1 cellular context compared by ENCODE assay signal in genomic region chr16:24270721-24271120, GRCh38.
TF ChIP-seq lines count a peak whose summit lies in the region.

No MANE protein-coding gene starts in this region.

TF ChIP-seq in GM23338, 12 proteins besides CTCF, POLR2A, EP300 and RAD21:
- TF ChIP-seq ZNF462 (CRISPR knock-in tag; IDR thresholded peaks at IDR 0.05): no peak
- no peak for TF ChIP-seq EZH2phosphoT487 (IDR thresholded peaks at IDR 0.05; ENCODE audit: unreplicated experiment)
- TF ChIP-seq CREB1 (CRISPR knock-in tag; IDR thresholded peaks at IDR 0.05; ENCODE audit: low read depth): no peak
- TF ChIP-seq NANOG (IDR thresholded peaks at IDR 0.05; ENCODE audit: borderline replicate concordance): no peak
- TF ChIP-seq ZNF331 (CRISPR knock-in tag; IDR thresholded peaks at IDR 0.05; ENCODE audit: low read depth): no peak
- no peak for TF ChIP-seq EZH2 (IDR thresholded peaks at IDR 0.05; ENCODE audit: low read depth, unreplicated experiment)
- no peak for TF ChIP-seq REST (IDR thresholded peaks at IDR 0.05; ENCODE audit: unreplicated experiment)
- TF ChIP-seq ZNF114 (CRISPR knock-in tag; IDR thresholded peaks at IDR 0.05): no peak
- TF ChIP-seq POLR2AphosphoS5 (IDR thresholded peaks at IDR 0.05; ENCODE audit: low read depth): no peak
- TF ChIP-seq ETS1 (IDR thresholded peaks at IDR 0.05): no peak
